ENCODE assay signal across 21 cellular contexts in genomic region chr9:28050046-28050445, GRCh38.
"Had no signal": no experiment of that assay in that cellular context is flagged by ENCODE, and none has a peak within 500 bp of the region (broad histone marks: within the 10 kb centered on the region; RNA-seq: fewer than 3 reads in every experiment).

No MANE protein-coding gene starts in this region.

- H3K4me1 ChIP-seq: colonic mucosa, heart left ventricle, pancreas, psoas muscle had no signal

- DNase-seq: activated CD4-positive, alpha-beta T cell treated with anti-CD3 and anti-CD28 coated beads for 4 hours; activated CD4-positive, alpha-beta T cell treated with anti-CD3 and anti-CD28 coated beads, Interleukin-2, amount 50 U/mL, for 48 hours; activated CD4-positive, CD25-positive, alpha-beta regulatory T cell; activated CD8-positive, alpha-beta memory T cell treated with anti-CD3 and anti-CD28 coated beads, Interleukin-2, amount 50 U/mL, for 48 hours; activated naive CD4-positive, alpha-beta T cell; activated T-cell treated with anti-CD3 and anti-CD28 coated beads, Interleukin-2, amount 50 U/mL, for 4 hours; colonic mucosa; dorsolateral prefrontal cortex; heart left ventricle; left ventricle myocardium superior; mammary epithelial cell; nephron progenitor cell; pancreas; psoas muscle; right cardiac atrium; stimulated activated CD4-positive, alpha-beta T cell treated with anti-CD3 and anti-CD28 coated beads, Interleukin-12 subunit alpha, Interleukin-12 subunit beta, amount 100 ng/mL, for 4 hours; stimulated activated CD4-positive, alpha-beta T cell treated with anti-CD3 and anti-CD28 coated beads, Interleukin-4, amount 100 ng/mL, for 4 hours; stimulated activated naive CD8-positive, alpha-beta T cell treated with anti-CD3 and anti-CD28 coated beads, Interleukin-15, Interleukin-2, amounts not matched to agents 100 U/mL and 50 U/mL, for 24 hours; T1000; tibial artery had no signal

- H3K27ac ChIP-seq: colonic mucosa, dorsolateral prefrontal cortex, esophagus muscularis mucosa, heart left ventricle, pancreas, psoas muscle, tibial artery had no signal

- H3K9me3 ChIP-seq: colonic mucosa, esophagus muscularis mucosa, heart left ventricle, pancreas, psoas muscle, tibial artery had no signal

- H3K27me3 ChIP-seq: colonic mucosa, dorsolateral prefrontal cortex, esophagus muscularis mucosa, heart left ventricle, pancreas, tibial artery had no signal

- H3K36me3 ChIP-seq: colonic mucosa, esophagus muscularis mucosa, heart left ventricle, pancreas, tibial artery had no signal

- H3K4me3 ChIP-seq: colonic mucosa, dorsolateral prefrontal cortex, esophagus muscularis mucosa, heart left ventricle, pancreas, psoas muscle, tibial artery had no signal
